26 cellular contexts compared by ENCODE assay signal in the genomic region with DNA sequence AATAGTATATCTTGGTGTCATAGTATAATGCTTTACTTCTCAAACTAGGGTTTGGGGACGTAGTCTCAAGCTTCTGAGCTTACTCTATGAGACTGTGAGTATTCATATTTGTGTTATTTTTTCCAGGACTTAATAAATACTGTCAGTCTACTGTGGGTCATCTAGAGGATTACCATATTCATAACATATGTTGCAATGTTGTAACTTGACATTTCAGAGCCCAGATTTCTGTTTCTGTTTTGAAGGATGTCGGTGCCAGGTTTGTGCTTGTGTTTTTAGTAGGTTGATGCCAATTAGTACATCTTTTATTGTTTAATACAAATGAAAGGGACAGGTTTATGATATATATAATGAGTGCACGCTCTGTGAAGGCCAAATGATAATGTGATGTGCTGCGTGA.
"Had no signal": no experiment of that assay in that cellular context is flagged by ENCODE, and none has a peak within 500 bp of the region (broad histone marks: within the 10 kb centered on the region; RNA-seq: fewer than 3 reads in every experiment).

No MANE protein-coding gene starts in this region.

- DNase-seq: activated B cell treated with CpG ODN at 0.5 μM for 24 hours; activated CD4-positive, alpha-beta memory T cell treated with anti-CD3 and anti-CD28 coated beads for 36 hours; activated CD4-positive, alpha-beta T cell treated with anti-CD3 and anti-CD28 coated beads for 4 hours; activated CD4-positive, alpha-beta T cell treated with anti-CD3 and anti-CD28 coated beads, Interleukin-2, amount 10 ng/mL, durations not matched to agents 24 days and 14 days; activated CD4-positive, alpha-beta T cell treated with anti-CD3 and anti-CD28 coated beads, Interleukin-2, amount 50 U/mL, for 1 hour; activated CD4-positive, alpha-beta T cell treated with anti-CD3 and anti-CD28 coated beads, Interleukin-2, amount 50 U/mL, for 4 hours; activated CD4-positive, CD25-positive, alpha-beta regulatory T cell treated with anti-CD3 and anti-CD28 coated beads, Interleukin-2, amount 50 U/mL, for 72 hours; activated CD8-positive, alpha-beta memory T cell treated with anti-CD3 and anti-CD28 coated beads, Interleukin-2, amount 50 U/mL, for 4 hours; activated CD8-positive, alpha-beta T cell treated with anti-CD3 and anti-CD28 coated beads for 36 hours; activated effector memory CD4-positive, alpha-beta T cell treated with anti-CD3 and anti-CD28 coated beads, Interleukin-2, amount 50 U/mL, for 16 hours; activated gamma-delta T cell treated with Interleukin-2 at 50 U/mL for 16 hours; activated naive CD4-positive, alpha-beta T cell; activated naive CD4-positive, alpha-beta T cell treated with anti-CD3 and anti-CD28 coated beads for 36 hours; activated naive CD4-positive, alpha-beta T cell treated with anti-CD3 and anti-CD28 coated beads, Interleukin-2, amount 50 U/mL, for 16 hours; activated naive CD8-positive, alpha-beta T cell treated with anti-CD3 and anti-CD28 coated beads for 36 hours; activated T-cell treated with anti-CD3 and anti-CD28 coated beads for 4 hours; activated T-cell treated with anti-CD3 and anti-CD28 coated beads, Interleukin-2, amount 50 U/mL, for 1 hour; activated T-cell treated with anti-CD3 and anti-CD28 coated beads, Interleukin-2, amount 50 U/mL, for 4 hours; activated T-cell treated with anti-CD3 and anti-CD28 coated beads, Interleukin-2, amount 50 U/mL, for 72 hours; adrenal gland; aorta; body of pancreas; brain microvascular endothelial cell; central memory CD4-positive, alpha-beta T cell; T-helper 2 cell; T-helper 9 cell had no signal
